Comparison of ENCODE assay signal across 30 cellular contexts in genomic region chr19:1049841-1050240, GRCh38.
"Had no signal": no experiment of that assay in that cellular context is flagged by ENCODE, and none has a peak within 500 bp of the region (broad histone marks: within the 10 kb centered on the region; RNA-seq: fewer than 3 reads in every experiment).

No MANE protein-coding gene starts in this region.

- H3K9me3 ChIP-seq: adrenal gland, body of pancreas had no signal

- ATAC-seq: activated CD8-positive, alpha-beta T cell treated with anti-CD3 and anti-CD28 coated beads, Interleukin-2, amount 10 ng/mL, durations not matched to agents 7 days and 5 days; activated naive CD4-positive, alpha-beta T cell treated with anti-CD3 and anti-CD28 coated beads, Interleukin-2, amount 50 U/mL, for 72 hours; activated T-cell treated with anti-CD3 and anti-CD28 coated beads, Interleukin-2, amount 50 U/mL, for 4 hours; body of pancreas; PC-3 had no signal

- H3K36me3 Mint-ChIP-seq: activated naive CD4-positive, alpha-beta T cell treated with anti-CD3 and anti-CD28 coated beads, Interleukin-2, amount 50 U/mL, for 72 hours had no signal

- H3K27me3 Mint-ChIP-seq: activated CD4-positive, alpha-beta T cell treated with anti-CD3 and anti-CD28 coated beads, Interleukin-2, amount 10 ng/mL, durations not matched to agents 7 days and 5 days had no signal

- H3K9me3 Mint-ChIP-seq: activated CD4-positive, alpha-beta T cell treated with anti-CD3 and anti-CD28 coated beads, Interleukin-2, amount 10 ng/mL, durations not matched to agents 7 days and 5 days; activated naive CD4-positive, alpha-beta T cell treated with anti-CD3 and anti-CD28 coated beads for 36 hours; activated naive CD4-positive, alpha-beta T cell treated with anti-CD3 and anti-CD28 coated beads, Interleukin-2, amount 50 U/mL, for 72 hours; activated T-cell treated with anti-CD3 and anti-CD28 coated beads, Interleukin-2, amount 50 U/mL, for 4 hours; activated T-helper 1 cell treated with anti-CD3 and anti-CD28 coated beads, Interleukin-12 subunit alpha, Interleukin-12 subunit beta, Interleukin-2, Interleukin-4 antibody, amounts not matched to agents 30 ng/mL and 10 ng/mL and 1 ng/mL, durations not matched to agents 14 hours and 24 hours and 36 hours had no signal

- H3K27me3 ChIP-seq: adrenal gland, body of pancreas had no signal

- H3K36me3 ChIP-seq: adrenal gland had no signal

- H3K4me1 ChIP-seq: adrenal gland, body of pancreas had no signal

- H3K27ac ChIP-seq: adrenal gland, body of pancreas, WERI-Rb-1 had no signal

- H3K27ac Mint-ChIP-seq: activated CD4-positive, alpha-beta T cell treated with anti-CD3 and anti-CD28 coated beads, Interleukin-2, amount 10 ng/mL, durations not matched to agents 7 days and 5 days; activated CD8-positive, alpha-beta T cell treated with anti-CD3 and anti-CD28 coated beads, Interleukin-2, amount 10 ng/mL, durations not matched to agents 7 days and 5 days; activated naive CD4-positive, alpha-beta T cell treated with anti-CD3 and anti-CD28 coated beads for 36 hours; activated naive CD4-positive, alpha-beta T cell treated with anti-CD3 and anti-CD28 coated beads, Interleukin-2, amount 50 U/mL, for 72 hours; activated T-helper 1 cell treated with anti-CD3 and anti-CD28 coated beads, Interleukin-12 subunit alpha, Interleukin-12 subunit beta, Interleukin-2, Interleukin-4 antibody, amounts not matched to agents 30 ng/mL and 10 ng/mL and 1 ng/mL, durations not matched to agents 14 hours and 24 hours and 36 hours had no signal

- H3K4me3 Mint-ChIP-seq: activated CD4-positive, alpha-beta T cell treated with anti-CD3 and anti-CD28 coated beads, Interleukin-2, amount 10 ng/mL, durations not matched to agents 7 days and 5 days; activated CD8-positive, alpha-beta T cell treated with anti-CD3 and anti-CD28 coated beads, Interleukin-2, amount 10 ng/mL, durations not matched to agents 7 days and 5 days; activated naive CD4-positive, alpha-beta T cell treated with anti-CD3 and anti-CD28 coated beads for 36 hours; activated T-cell treated with anti-CD3 and anti-CD28 coated beads, Interleukin-2, amount 50 U/mL, for 4 hours; activated T-helper 1 cell treated with anti-CD3 and anti-CD28 coated beads, Interleukin-12 subunit alpha, Interleukin-12 subunit beta, Interleukin-2, Interleukin-4 antibody, amounts not matched to agents 30 ng/mL and 10 ng/mL and 1 ng/mL, durations not matched to agents 14 hours and 24 hours and 36 hours had no signal

- H3K4me3 ChIP-seq: adrenal gland, body of pancreas had no signal

- DNase-seq: activated CD4-positive, alpha-beta T cell treated with anti-CD3 and anti-CD28 coated beads, Interleukin-2, amount 10 ng/mL, durations not matched to agents 7 days and 5 days; activated CD4-positive, alpha-beta T cell treated with anti-CD3 and anti-CD28 coated beads, Interleukin-2, amount 50 U/mL, for 48 hours; activated CD4-positive, CD25-positive, alpha-beta regulatory T cell; activated CD8-positive, alpha-beta memory T cell treated with anti-CD3 and anti-CD28 coated beads, Interleukin-2, amount 50 U/mL, for 4 hours; activated CD8-positive, alpha-beta T cell treated with anti-CD3 and anti-CD28 coated beads, Interleukin-2, amount 10 ng/mL, durations not matched to agents 7 days and 5 days; activated gamma-delta T cell treated with Interleukin-2 at 50 U/mL for 16 hours; activated naive CD4-positive, alpha-beta T cell treated with anti-CD3 and anti-CD28 coated beads for 36 hours; activated T-cell treated with anti-CD3 and anti-CD28 coated beads for 4 hours; activated T-cell treated with anti-CD3 and anti-CD28 coated beads, Interleukin-2, amount 50 U/mL, for 4 hours; adrenal gland; body of pancreas; cerebellar nuclear complex; Karpas-422; KBM-7; NCI-H1048; NCI-H1105 treated with DMSO at 0.1 percent for 48 hours; NCI-H1436; NCI-H1694; NCI-H1930; NCI-H2081 treated with DMSO at 0.1 percent for 48 hours; NCI-H345; NCI-H524 treated with DMSO at 0.1 percent for 48 hours; NCI-H748 treated with DMSO at 0.1 percent for 48 hours; NK-92 treated with Interleukin-12 subunit alpha and Interleukin-12 subunit beta, amount 100 ng/mL, for 24 hours; PC-3; SHP77 treated with DMSO at 0.1 percent for 48 hours; T1000; WERI-Rb-1 had no signal
